30 cellular contexts compared by ENCODE assay signal in genomic region chr10:10126231-10126630, GRCh38.
"Had no signal": no experiment of that assay in that cellular context is flagged by ENCODE, and none has a peak within 500 bp of the region (broad histone marks: within the 10 kb centered on the region; RNA-seq: fewer than 3 reads in every experiment).

No MANE protein-coding gene starts in this region.

- H3K4me3 ChIP-seq: cardiac muscle cell, SJCRH30, SK-N-MC had no signal

- H3K27me3 ChIP-seq: cardiac muscle cell, SJCRH30 had no signal

- H3K9me3 ChIP-seq: SJCRH30 had no signal

- DNase-seq: activated CD4-positive, alpha-beta T cell treated with anti-CD3 and anti-CD28 coated beads for 1 hour; activated CD4-positive, alpha-beta T cell treated with anti-CD3 and anti-CD28 coated beads for 48 hours; activated CD4-positive, alpha-beta T cell treated with anti-CD3 and anti-CD28 coated beads, Interleukin-2, amount 50 U/mL, for 4 hours; activated CD4-positive, CD25-positive, alpha-beta regulatory T cell; activated CD8-positive, alpha-beta T cell treated with anti-CD3 and anti-CD28 coated beads for 36 hours; activated effector memory CD4-positive, alpha-beta T cell treated with anti-CD3 and anti-CD28 coated beads, Interleukin-2, amount 50 U/mL, for 16 hours; activated naive CD4-positive, alpha-beta T cell; activated naive CD4-positive, alpha-beta T cell treated with anti-CD3 and anti-CD28 coated beads, Interleukin-2, amount 50 U/mL, for 16 hours; activated naive CD8-positive, alpha-beta T cell treated with anti-CD3 and anti-CD28 coated beads for 36 hours; activated T-cell treated with anti-CD3 and anti-CD28 coated beads, Interleukin-2, amount 50 U/mL, for 1 hour; activated T-cell treated with anti-CD3 and anti-CD28 coated beads, Interleukin-2, amount 50 U/mL, for 72 hours; amygdala; Kasumi-1; KG1; MM.1S; MV-4-11; NCI-H1092; NCI-H1436 treated with DMSO at 0.1 percent for 48 hours; NCI-H1694 treated with DMSO at 0.1 percent for 48 hours; NCI-H2029; NCI-H345; NCI-H524 treated with DMSO at 0.1 percent for 48 hours; SHP77; SJCRH30; T1000; WERI-Rb-1 had no signal

- H3K27ac ChIP-seq: cardiac muscle cell, SJCRH30, SK-N-MC, WERI-Rb-1 had no signal

- ATAC-seq: activated CD8-positive, alpha-beta T cell treated with anti-CD3 and anti-CD28 coated beads for 36 hours; activated T-cell treated with anti-CD3 and anti-CD28 coated beads, Interleukin-2, amount 50 U/mL, for 72 hours; activated T-helper 17 cell treated with anti-CD3 and anti-CD28 coated beads, Interleukin-2, amount 50 U/mL, for 72 hours; Panc1 had no signal

- H3K4me1 ChIP-seq: SJCRH30 had no signal

- H3K36me3 ChIP-seq: cardiac muscle cell, SJCRH30, WERI-Rb-1 had no signal
